ENCODE assay signal across 15 cellular contexts in genomic region chr17:63828936-63829335, GRCh38. TPM values are rescaled to one million over a fixed set of nuclear protein-coding genes. Genes with fewer than 3 reads are reported as not detected.
DNase-seq lines count a peak whose midpoint lies in the region; ATAC-seq and TF ChIP-seq lines count a peak whose summit lies in the region.
"Had no signal": no experiment of that assay in that cellular context is flagged by ENCODE, and none has a peak within 500 bp of the region (broad histone marks: within the 10 kb centered on the region; RNA-seq: fewer than 3 reads in every experiment).

No MANE protein-coding gene starts in this region.

- H3K36me3 Mint-ChIP-seq in H9 (ENCODE audit: insufficient read depth in 1 of 3, low read depth in 3 of 3): peaks cover 68 to 96% (median 75%) of the 10 kb centered on the region in 3 experiments
- peaks cover 96% of the 10 kb centered on the region for H3K36me3 Mint-ChIP-seq in activated T-helper 2 cell treated with anti-CD3 and anti-CD28 coated beads, Interferon-gamma antibody, Interleukin-2, Interleukin-4, amounts not matched to agents 10 μg/mL and 5 μg/mL and 100 μg/mL, durations not matched to agents 14 hours and 24 hours and 36 hours (ENCODE audit: low read depth)

- no peaks in the 10 kb centered on the region for H4K20me1 ChIP-seq in H9 (ENCODE audit: control insufficient read depth, insufficient read depth, insufficient read length)

- no peak overlapping the region for H2BK15ac ChIP-seq in H9 (ENCODE audit: low read depth, low read length)

- H3K79me1 ChIP-seq in H9 (ENCODE audit: insufficient read depth, low read depth, low read length, poor library complexity, severe bottlenecking): peaks cover 3% of the 10 kb centered on the region

- H2AK5ac ChIP-seq in H9 (ENCODE audit: insufficient read length, low read length): no peak overlapping the region

- intact Hi-C loops in activated T-helper 2 cell treated with anti-CD3 and anti-CD28 coated beads, Interferon-gamma antibody, Interleukin-2, Interleukin-4, amounts not matched to agents 10 μg/mL and 5 μg/mL and 100 μg/mL, durations not matched to agents 14 hours and 24 hours and 36 hours (cut with micrococcal nuclease): loop anchor here (5.0 kb wide), 1 partner anchor 678 kb away; the partner anchor contains the start of genes CEP95 and DDX5

- H3K9ac ChIP-seq in H9 (ENCODE audit: extremely low read depth, insufficient read length, low read length): no peak overlapping the region

- H4K91ac ChIP-seq in H9 (ENCODE audit: insufficient read length, low read depth, low read length): no peak overlapping the region

- no peaks in the 10 kb centered on the region for H3K27me3 ChIP-seq in ACC112 (ENCODE audit: insufficient read depth, low read length)
- H3K27me3 ChIP-seq in H9 (ENCODE audit: insufficient read depth, low read length): no peaks in the 10 kb centered on the region
- H3K27me3 ChIP-seq: transverse colon had no signal

- WGBS in H9 (ENCODE audit: extremely low coverage, insufficient read length, low lambda C conversion rate): no CpG with 5 or more reads among the region's 3 CpGs
- 98 to 100% methylated on average over 3 of the region's 3 CpGs for WGBS in mesodermal cell (ENCODE audit: insufficient coverage in 2 of 2), 2 experiments

- ATAC-seq in GM21619 (IDR thresholded peaks at IDR 0.05; ENCODE audit: unreplicated experiment) (no peak), HG03460 (IDR thresholded peaks at IDR 0.05; ENCODE audit: unreplicated experiment) (no peak)

- H3K4ac ChIP-seq in H9 (ENCODE audit: low read depth, low read length): no peak overlapping the region

- no peak overlapping the region for H2BK20ac ChIP-seq in H9 (ENCODE audit: low read depth, low read length, poor library complexity, severe bottlenecking)

- no peak overlapping the region for H2BK5ac ChIP-seq in H9 (ENCODE audit: insufficient read length, low read length)

- no peak overlapping the region for H2AFZ ChIP-seq in ACC112 (ENCODE audit: low read length, unreplicated experiment)
- H2AFZ ChIP-seq in H9 (ENCODE audit: low read length): no peak overlapping the region

- peaks cover 6% of the 10 kb centered on the region for H3K23me2 ChIP-seq in H9 (ENCODE audit: insufficient read length, low read depth, low read length, poor library complexity, severe bottlenecking)

- H3K4me3 ChIP-seq in ACC112 (ENCODE audit: low read depth, low read length) (peak overlapping the region; percentile 90), mesodermal cell (ENCODE audit: extremely low read depth, insufficient read depth, low read length, poor library complexity, severe bottlenecking) (peak overlapping the region; percentile 88)

- no peak overlapping the region for H2BK120ac ChIP-seq in H9 (ENCODE audit: low read depth, low read length, poor library complexity, severe bottlenecking)

- H3K27ac Mint-ChIP-seq in H9: no peak overlapping the region
- no peak overlapping the region for H3K27ac Mint-ChIP-seq in activated T-helper 2 cell treated with anti-CD3 and anti-CD28 coated beads, Interferon-gamma antibody, Interleukin-2, Interleukin-4, amounts not matched to agents 10 μg/mL and 5 μg/mL and 100 μg/mL, durations not matched to agents 14 hours and 24 hours and 36 hours

- H3K4me2 ChIP-seq in H9 (ENCODE audit: insufficient read depth, insufficient read length, low read length): peak overlapping the region; percentile 69

- H3K36me3 ChIP-seq in ACC112 (ENCODE audit: insufficient read depth, low read length): peaks cover 36% of the 10 kb centered on the region
- peaks cover 76% of the 10 kb centered on the region for H3K36me3 ChIP-seq in mesodermal cell (ENCODE audit: control insufficient read depth, insufficient read depth, low read length)

- H2BK12ac ChIP-seq in H9 (ENCODE audit: insufficient read length, low read depth, low read length): no peak overlapping the region

- H3K9me3 ChIP-seq in H9 (ENCODE audit: control insufficient read depth, low read depth, low read length) (no peaks in the 10 kb centered on the region), mesodermal cell (ENCODE audit: control insufficient read depth, low read length) (no peaks in the 10 kb centered on the region)
- H3K9me3 ChIP-seq: transverse colon had no signal

- H3K56ac ChIP-seq in H9 (ENCODE audit: insufficient read length, low read depth, low read length): no peak overlapping the region

- peaks cover 19% of the 10 kb centered on the region for H3K4me1 ChIP-seq in ACC112 (ENCODE audit: control insufficient read depth, insufficient read depth, low read length, unreplicated experiment)
- no peaks in the 10 kb centered on the region for H3K4me1 ChIP-seq in H9 (ENCODE audit: insufficient read depth, low read length)
- no peaks in the 10 kb centered on the region for H3K4me1 ChIP-seq in mesodermal cell (ENCODE audit: control insufficient read depth, insufficient read depth, low read length, poor library complexity, severe bottlenecking)

- H3K27ac ChIP-seq in ACC112 (ENCODE audit: low read depth, low read length) (no peak overlapping the region), H9 (ENCODE audit: insufficient read length, low read depth, low read length) (no peak overlapping the region), mesodermal cell (ENCODE audit: low read depth, low read length, severe bottlenecking) (no peak overlapping the region)

- H3K14ac ChIP-seq in H9 (ENCODE audit: insufficient read depth, low read length): no peak overlapping the region

- peak overlapping the region in 1 of 2 experiments; percentile 100; a peak in 3 of 5 replicates for H3K4me3 Mint-ChIP-seq in H9
- H3K4me3 Mint-ChIP-seq in activated T-helper 2 cell treated with anti-CD3 and anti-CD28 coated beads, Interferon-gamma antibody, Interleukin-2, Interleukin-4, amounts not matched to agents 10 μg/mL and 5 μg/mL and 100 μg/mL, durations not matched to agents 14 hours and 24 hours and 36 hours (ENCODE audit: low read depth): peak overlapping the region; percentile 94

- no peaks in the 10 kb centered on the region; a peak in 1 of 5 replicates for H3K9me3 Mint-ChIP-seq in H9
- H3K9me3 Mint-ChIP-seq in activated T-helper 2 cell treated with anti-CD3 and anti-CD28 coated beads, Interferon-gamma antibody, Interleukin-2, Interleukin-4, amounts not matched to agents 10 μg/mL and 5 μg/mL and 100 μg/mL, durations not matched to agents 14 hours and 24 hours and 36 hours: no peaks in the 10 kb centered on the region

- no peak overlapping the region for H4K8ac ChIP-seq in H9 (replicated peaks; ENCODE audit: insufficient read length, low read depth, low read length)

- H3K79me2 ChIP-seq in ACC112 (ENCODE audit: control insufficient read depth, insufficient read depth, low read length, unreplicated experiment) (peaks cover 49% of the 10 kb centered on the region), H9 (ENCODE audit: insufficient read depth, low read length) (peaks cover 8% of the 10 kb centered on the region; the same call in 1 of the 2 replicates)

- no peak for TF ChIP-seq CTCF in H9 (conservative IDR thresholded peaks at IDR 0.05)

- H4K5ac ChIP-seq in H9 (ENCODE audit: insufficient read length, low read depth, low read length): no peak overlapping the region

- H3K23ac ChIP-seq in H9 (ENCODE audit: insufficient read length, low read depth, low read length): no peak overlapping the region

- peaks cover 12 to 16% of the 10 kb centered on the region in 2 experiments for H3K4me1 Mint-ChIP-seq in H9
- H3K4me1 Mint-ChIP-seq in activated T-helper 2 cell treated with anti-CD3 and anti-CD28 coated beads, Interferon-gamma antibody, Interleukin-2, Interleukin-4, amounts not matched to agents 10 μg/mL and 5 μg/mL and 100 μg/mL, durations not matched to agents 14 hours and 24 hours and 36 hours (ENCODE audit: low read depth): peaks cover 48% of the 10 kb centered on the region

- DNase-seq in H9 (no peak), T1000 (lab: John Stamatoyannopoulos, UW) (no peak), epidermal melanocyte (ENCODE audit: insufficient read length, low spot score) (no peak)
- no peak for DNase-seq in activated T-helper 2 cell treated with anti-CD3 and anti-CD28 coated beads, Interferon-gamma antibody, Interleukin-2, Interleukin-4, amounts not matched to agents 10 μg/mL and 5 μg/mL and 100 μg/mL, durations not matched to agents 14 hours and 24 hours and 36 hours (ENCODE audit: low spot score)
- DNase-seq: activated CD4-positive, alpha-beta T cell treated with anti-CD3 and anti-CD28 coated beads for 4 hours; NCI-H1436; transverse colon had no signal

- no peak overlapping the region for H3T11ph ChIP-seq in H9 (ENCODE audit: low read length)

- H3K27me3 Mint-ChIP-seq in H9 (ENCODE audit: low read depth): no peaks in the 10 kb centered on the region; the same call in 1 of the 2 replicates
- no peaks in the 10 kb centered on the region for H3K27me3 Mint-ChIP-seq in activated T-helper 2 cell treated with anti-CD3 and anti-CD28 coated beads, Interferon-gamma antibody, Interleukin-2, Interleukin-4, amounts not matched to agents 10 μg/mL and 5 μg/mL and 100 μg/mL, durations not matched to agents 14 hours and 24 hours and 36 hours (ENCODE audit: low read depth)

- no peak overlapping the region for H3K18ac ChIP-seq in H9 (ENCODE audit: insufficient read length, low read depth, low read length)

RNA-seq across cellular contexts. Expression of gene FTSJ3, which starts 1.5 kb away (rescaled TPM):
- 77.5 and 80.3 TPM in 2 replicates for total RNA-seq in H9 (2021)
- 75.0 and 80.7 TPM in 2 replicates for total RNA-seq in activated T-helper 2 cell treated with anti-CD3 and anti-CD28 coated beads, Interferon-gamma antibody, Interleukin-2, Interleukin-4, amounts not matched to agents 10 μg/mL and 5 μg/mL and 100 μg/mL, durations not matched to agents 14 hours and 24 hours and 36 hours
- polyA plus RNA-seq in mesodermal cell (2013, experiment 1 of 2): 28.3 TPM
- polyA plus RNA-seq in mesodermal cell (2013, experiment 2 of 2): 24.2 TPM

RNA-seq across cellular contexts. Expression of gene PSMC5, which starts 1.7 kb away (rescaled TPM):
- total RNA-seq in H9 (2021): 178 and 183 TPM in 2 replicates
- 185 and 204 TPM in 2 replicates for total RNA-seq in activated T-helper 2 cell treated with anti-CD3 and anti-CD28 coated beads, Interferon-gamma antibody, Interleukin-2, Interleukin-4, amounts not matched to agents 10 μg/mL and 5 μg/mL and 100 μg/mL, durations not matched to agents 14 hours and 24 hours and 36 hours
- polyA plus RNA-seq in mesodermal cell (2013, experiment 1 of 2): 113 TPM
- 110 TPM for polyA plus RNA-seq in mesodermal cell (2013, experiment 2 of 2)

RNA-seq across cellular contexts. Expression of gene SMARCD2, which starts 13.5 kb away (rescaled TPM):
- total RNA-seq in H9 (2021): 68.9 and 71.4 TPM in 2 replicates
- 129 and 130 TPM in 2 replicates for total RNA-seq in activated T-helper 2 cell treated with anti-CD3 and anti-CD28 coated beads, Interferon-gamma antibody, Interleukin-2, Interleukin-4, amounts not matched to agents 10 μg/mL and 5 μg/mL and 100 μg/mL, durations not matched to agents 14 hours and 24 hours and 36 hours
- polyA plus RNA-seq in mesodermal cell (2013, experiment 1 of 2): 59.3 TPM
- 52.7 TPM for polyA plus RNA-seq in mesodermal cell (2013, experiment 2 of 2)

RNA-seq across cellular contexts. Expression of gene CSH2, which starts 44.5 kb away (rescaled TPM):
- total RNA-seq in H9 (2021): not detected in 2 replicates
- not detected in 2 replicates for total RNA-seq in activated T-helper 2 cell treated with anti-CD3 and anti-CD28 coated beads, Interferon-gamma antibody, Interleukin-2, Interleukin-4, amounts not matched to agents 10 μg/mL and 5 μg/mL and 100 μg/mL, durations not matched to agents 14 hours and 24 hours and 36 hours
- polyA plus RNA-seq in mesodermal cell (2013, experiment 1 of 2): not detected
- not detected for polyA plus RNA-seq in mesodermal cell (2013, experiment 2 of 2)
- total RNA-seq: bronchial epithelial cell, fibroblast of villous mesenchyme, RPMI7951, transverse colon had no signal

RNA-seq across cellular contexts. Expression of gene GH2, which starts 52.8 kb away (rescaled TPM):
- total RNA-seq in H9 (2021): 0.50 and 0.77 TPM in 2 replicates
- total RNA-seq in activated T-helper 2 cell treated with anti-CD3 and anti-CD28 coated beads, Interferon-gamma antibody, Interleukin-2, Interleukin-4, amounts not matched to agents 10 μg/mL and 5 μg/mL and 100 μg/mL, durations not matched to agents 14 hours and 24 hours and 36 hours: not detected in 2 replicates
- not detected for polyA plus RNA-seq in mesodermal cell (2013, experiment 1 of 2)
- polyA plus RNA-seq in mesodermal cell (2013, experiment 2 of 2): not detected
- total RNA-seq: bronchial epithelial cell, fibroblast of villous mesenchyme, mononuclear cell, RPMI7951, transverse colon had no signal
